In genomic region chr2:61396005-61396404, GRCh38 we compare ENCODE assay signal across 18 cellular contexts.
"Had no signal": no experiment of that assay in that cellular context is flagged by ENCODE, and none has a peak within 500 bp of the region (broad histone marks: within the 10 kb centered on the region; RNA-seq: fewer than 3 reads in every experiment).

No MANE protein-coding gene starts in this region.

- DNase-seq: activated CD4-positive, alpha-beta memory T cell treated with anti-CD3 and anti-CD28 coated beads, Interleukin-2, amount 10 ng/mL, durations not matched to agents 7 days and 5 days; activated CD4-positive, alpha-beta T cell treated with anti-CD3 and anti-CD28 coated beads for 4 hours; activated naive CD4-positive, alpha-beta T cell treated with anti-CD3 and anti-CD28 coated beads, Interleukin-2, amount 10 ng/mL, durations not matched to agents 7 days and 5 days; activated T-cell treated with anti-CD3 and anti-CD28 coated beads, Interleukin-2, amount 50 U/mL, for 24 hours; adrenal gland; foreskin melanocyte; head of caudate nucleus; mesendoderm; occipital lobe; stimulated activated CD4-positive, alpha-beta T cell treated with anti-CD3 and anti-CD28 coated beads, Interleukin-4, amount 100 ng/mL, for 1 hour; stimulated activated naive CD4-positive, alpha-beta T cell; tibial artery had no signal

- H3K4me1 Mint-ChIP-seq: activated CD4-positive, alpha-beta memory T cell treated with anti-CD3 and anti-CD28 coated beads, Interleukin-2, amount 10 ng/mL, durations not matched to agents 7 days and 5 days had no signal

- H3K27ac Mint-ChIP-seq: activated CD4-positive, alpha-beta memory T cell treated with anti-CD3 and anti-CD28 coated beads, Interleukin-2, amount 10 ng/mL, durations not matched to agents 7 days and 5 days; activated naive CD4-positive, alpha-beta T cell treated with anti-CD3 and anti-CD28 coated beads, Interleukin-2, amount 10 ng/mL, durations not matched to agents 7 days and 5 days; activated T-cell treated with anti-CD3 and anti-CD28 coated beads, Interleukin-2, amount 50 U/mL, for 24 hours; natural killer cell treated with Interleukin-12 subunit alpha and Interleukin-12 subunit beta and Interleukin-15 and Interleukin-18, amount 100 ng/mL, for 72 hours; progenitor cell of endocrine pancreas; WTC11 had no signal

- H3K27me3 ChIP-seq: adrenal gland, cardiac muscle cell, right atrium auricular region, tibial artery, vagina had no signal

- H3K4me3 ChIP-seq: adrenal gland, cardiac muscle cell, right atrium auricular region, tibial artery, vagina had no signal

- H3K9me3 Mint-ChIP-seq: activated CD4-positive, alpha-beta memory T cell treated with anti-CD3 and anti-CD28 coated beads, Interleukin-2, amount 10 ng/mL, durations not matched to agents 7 days and 5 days; activated naive CD4-positive, alpha-beta T cell treated with anti-CD3 and anti-CD28 coated beads, Interleukin-2, amount 10 ng/mL, durations not matched to agents 7 days and 5 days; activated T-cell treated with anti-CD3 and anti-CD28 coated beads, Interleukin-2, amount 50 U/mL, for 24 hours; natural killer cell treated with Interleukin-12 subunit alpha and Interleukin-12 subunit beta and Interleukin-15 and Interleukin-18, amount 100 ng/mL, for 72 hours; WTC11 had no signal

- H3K4me3 Mint-ChIP-seq: activated CD4-positive, alpha-beta memory T cell treated with anti-CD3 and anti-CD28 coated beads, Interleukin-2, amount 10 ng/mL, durations not matched to agents 7 days and 5 days; activated naive CD4-positive, alpha-beta T cell treated with anti-CD3 and anti-CD28 coated beads, Interleukin-2, amount 10 ng/mL, durations not matched to agents 7 days and 5 days; activated T-cell treated with anti-CD3 and anti-CD28 coated beads, Interleukin-2, amount 50 U/mL, for 24 hours; natural killer cell treated with Interleukin-12 subunit alpha and Interleukin-12 subunit beta and Interleukin-15 and Interleukin-18, amount 100 ng/mL, for 72 hours; WTC11 had no signal

- H3K27ac ChIP-seq: adrenal gland, cardiac muscle cell, right atrium auricular region, tibial artery, vagina had no signal

- H3K9me3 ChIP-seq: adrenal gland, right atrium auricular region, tibial artery, vagina had no signal

- H3K4me1 ChIP-seq: adrenal gland, right atrium auricular region, tibial artery, vagina had no signal

- H3K27me3 Mint-ChIP-seq: activated CD4-positive, alpha-beta memory T cell treated with anti-CD3 and anti-CD28 coated beads, Interleukin-2, amount 10 ng/mL, durations not matched to agents 7 days and 5 days; activated naive CD4-positive, alpha-beta T cell treated with anti-CD3 and anti-CD28 coated beads, Interleukin-2, amount 10 ng/mL, durations not matched to agents 7 days and 5 days; activated T-cell treated with anti-CD3 and anti-CD28 coated beads, Interleukin-2, amount 50 U/mL, for 24 hours; natural killer cell treated with Interleukin-12 subunit alpha and Interleukin-12 subunit beta and Interleukin-15 and Interleukin-18, amount 100 ng/mL, for 72 hours; progenitor cell of endocrine pancreas had no signal
